ENCODE assay signal across 16 cellular contexts in genomic region chr11:824292-824880, GRCh38. TPM values are rescaled to one million over a fixed set of nuclear protein-coding genes. Genes with fewer than 3 reads are reported as not detected.
DNase-seq lines count a peak whose midpoint lies in the region; ATAC-seq and TF ChIP-seq lines count a peak whose summit lies in the region.
"Had no signal": no experiment of that assay in that cellular context is flagged by ENCODE, and none has a peak within 500 bp of the region (broad histone marks: within the 10 kb centered on the region; RNA-seq: fewer than 3 reads in every experiment).

No MANE protein-coding gene starts in this region.

- no peak for TF ChIP-seq EP300 in transverse colon (IDR thresholded peaks at IDR 0.05; ENCODE audit: low read depth)

- H3K36me3 Mint-ChIP-seq in glutamatergic neuron (ENCODE audit: unreplicated experiment) (no peaks in the 10 kb centered on the region), Caco-2 (ENCODE audit: insufficient read depth, unreplicated experiment) (peaks cover 41% of the 10 kb centered on the region)

- H3K27ac Mint-ChIP-seq in glutamatergic neuron (ENCODE audit: unreplicated experiment) (no peak overlapping the region), Caco-2 (ENCODE audit: unreplicated experiment) (no peak overlapping the region)
- H3K27ac Mint-ChIP-seq: activated CD8-positive, alpha-beta T cell treated with anti-CD3 and anti-CD28 coated beads for 36 hours; stimulated activated naive CD8-positive, alpha-beta T cell treated with anti-CD3 and anti-CD28 coated beads, Interleukin-15, Interleukin-2, amounts not matched to agents 100 ng/mL and 50 ng/mL, for 24 hours had no signal

- ATAC-seq in HG02884 (IDR thresholded peaks at IDR 0.05; ENCODE audit: unreplicated experiment) = no peak
- ATAC-seq: activated CD8-positive, alpha-beta T cell treated with anti-CD3 and anti-CD28 coated beads for 36 hours; left ventricle myocardium superior had no signal

- 58% methylated on average over 51 of the region's 59 CpGs; no CpG with 5 or more reads in 1 of the 2 donors for WGBS in transverse colon (ENCODE audit: low coverage in 1 of 2), 2 donors

- DNase-seq in NCI-H82 (lab: John Stamatoyannopoulos, UW) (peak; percentile 76), NCI-H82 treated with DMSO at 0.1 percent for 48 hours (lab: John Stamatoyannopoulos, UW; ENCODE audit: unreplicated experiment) (no peak), NCI-H748 (lab: John Stamatoyannopoulos, UW; ENCODE audit: unreplicated experiment) (peak; percentile 88), glutamatergic neuron (peak; percentile 14), transverse colon (peak; percentile 62), RPMI8226 (no peak), Caco-2 (no peak)
- DNase-seq: activated CD8-positive, alpha-beta T cell treated with anti-CD3 and anti-CD28 coated beads for 36 hours; cortex of kidney; left ventricle myocardium superior; NCI-H446 treated with DMSO at 0.1 percent for 48 hours had no signal

- no peak overlapping the region for H3K4me3 ChIP-seq in transverse colon
- no peak overlapping the region for H3K4me3 ChIP-seq in Caco-2 (ENCODE audit: low read depth, low read length)
- H3K4me3 ChIP-seq: esophagus muscularis mucosa, SJSA1 had no signal

- POLR2A ChIA-PET in Caco-2 (lab: Charles Lee) = no interaction called here

- BruUV-seq in Caco-2 (replicated peaks; lab: Mats Ljungman, UMichigan) = no TSS peak

- intact Hi-C loops in transverse colon (cut with DNase I; ENCODE audit: low total_unique reads) = no loop called here
- intact Hi-C loops in Caco-2 (cut with micrococcal nuclease; ENCODE audit: unreplicated experiment) = no loop called here

- H3K36me3 ChIP-seq in transverse colon (peaks cover 0 to 14% (median 0%) of the 10 kb centered on the region in 4 donors), Caco-2 (ENCODE audit: control insufficient read depth, insufficient read depth, low read length) (peaks cover 2% of the 10 kb centered on the region)
- H3K36me3 ChIP-seq: SJSA1 had no signal

- TF ChIP-seq CTCF in glutamatergic neuron (IDR thresholded peaks at IDR 0.05; ENCODE audit: partially characterized antibody, unreplicated experiment) (no peak), transverse colon (IDR thresholded peaks at IDR 0.05) (no peak), Caco-2 (IDR thresholded peaks at IDR 0.05; ENCODE audit: insufficient read depth in 1 of 2, low read depth in 1 of 2, low read length in 1 of 2, severe bottlenecking in 1 of 2, unreplicated experiment in 1 of 2) (no peak)

- H3K9me3 ChIP-seq in transverse colon (no peaks in the 10 kb centered on the region), Caco-2 (no peaks in the 10 kb centered on the region)
- H3K9me3 ChIP-seq: esophagus muscularis mucosa, SJSA1 had no signal

- CTCF ChIA-PET in Caco-2 (lab: Charles Lee) = interaction anchor here (0.6 kb wide), 1 partner anchor 12 kb away, joined by 4 read pairs; no protein-coding TSS in a partner anchor

- H3K27me3 ChIP-seq in transverse colon = peaks cover 43% of the 10 kb centered on the region
- no peaks in the 10 kb centered on the region for H3K27me3 ChIP-seq in Caco-2 (replicated peaks; ENCODE audit: control insufficient read depth, insufficient read depth, low read length)

- H3K27me3 Mint-ChIP-seq in glutamatergic neuron (ENCODE audit: unreplicated experiment) (peaks cover 13% of the 10 kb centered on the region), Caco-2 (ENCODE audit: insufficient read depth, unreplicated experiment) (no peaks in the 10 kb centered on the region)

- peak overlapping the region; percentile 91 to 95 (median 94) for H3K27ac ChIP-seq in transverse colon
- H3K27ac ChIP-seq: esophagus muscularis mucosa, SJSA1 had no signal

- H3K9me3 Mint-ChIP-seq in glutamatergic neuron (ENCODE audit: unreplicated experiment) (peaks cover 5% of the 10 kb centered on the region), Caco-2 (ENCODE audit: unreplicated experiment) (no peaks in the 10 kb centered on the region)
- H3K9me3 Mint-ChIP-seq: activated CD8-positive, alpha-beta T cell treated with anti-CD3 and anti-CD28 coated beads for 36 hours; neural crest cell; stimulated activated naive CD8-positive, alpha-beta T cell treated with anti-CD3 and anti-CD28 coated beads, Interleukin-15, Interleukin-2, amounts not matched to agents 100 ng/mL and 50 ng/mL, for 24 hours had no signal

- no peak for TF ChIP-seq POLR2A in transverse colon (IDR thresholded peaks at IDR 0.05)

- H3K4me1 ChIP-seq in transverse colon (peaks cover 25 to 82% (median 74%) of the 10 kb centered on the region in 4 donors), Caco-2 (peaks cover 44% of the 10 kb centered on the region)

- H3K4me3 Mint-ChIP-seq in glutamatergic neuron (ENCODE audit: unreplicated experiment) (no peak overlapping the region), Caco-2 (ENCODE audit: unreplicated experiment) (no peak overlapping the region)
- H3K4me3 Mint-ChIP-seq: activated CD8-positive, alpha-beta T cell treated with anti-CD3 and anti-CD28 coated beads for 36 hours; neural crest cell; stimulated activated naive CD8-positive, alpha-beta T cell treated with anti-CD3 and anti-CD28 coated beads, Interleukin-15, Interleukin-2, amounts not matched to agents 100 ng/mL and 50 ng/mL, for 24 hours had no signal

- in situ Hi-C loops in transverse colon (cut with MboI; ENCODE audit: low pct_ligation_motif_present in 1 of 4, low pct_unique_long_range_greater_than_20kb in 1 of 4, low sequenced_read_pairs in 3 of 4) = no loop called here

- H3K4me1 Mint-ChIP-seq in glutamatergic neuron (ENCODE audit: low read depth, unreplicated experiment) (peaks cover 8% of the 10 kb centered on the region), Caco-2 (ENCODE audit: low read depth, unreplicated experiment) (peaks cover 13% of the 10 kb centered on the region)

RNA-seq across cellular contexts. Expression of gene CRACR2B, which starts 3.3 kb away (rescaled TPM):
- 19.7 TPM for total RNA-seq in glutamatergic neuron (ENCODE audit: unreplicated experiment)
- total RNA-seq in transverse colon = 100 to 1,000 TPM in 3 of 4 donors, 10 to 100 TPM in 1; 82.7 to 373 (median 210) TPM
- total RNA-seq in Caco-2 (2022) = 15.4 and 16.3 TPM in 2 replicates
- total RNA-seq: SJSA1 had no signal

RNA-seq across cellular contexts. Expression of gene PNPLA2, which starts 5.7 kb away (rescaled TPM):
- total RNA-seq in glutamatergic neuron (ENCODE audit: unreplicated experiment) = 32.3 TPM
- total RNA-seq in transverse colon = 100 to 1,000 TPM in 3 of 4 donors, 10 to 100 TPM in 1; 61.7 to 821 (median 134) TPM
- 84.7 and 93.6 TPM in 2 replicates for total RNA-seq in Caco-2 (2022)

RNA-seq across cellular contexts. Expression of gene CD151, which starts 8.4 kb away (rescaled TPM):
- total RNA-seq in glutamatergic neuron (ENCODE audit: unreplicated experiment) (346 TPM), transverse colon (100 to 1,000 TPM; 252 to 650 (median 429) TPM), Caco-2 (2022) (268 and 302 TPM in 2 replicates)

RNA-seq across cellular contexts. Expression of gene RPLP2, which starts 14.6 kb away (rescaled TPM):
- total RNA-seq in glutamatergic neuron (ENCODE audit: unreplicated experiment) (997 TPM), transverse colon (100 to 1,000 TPM; 273 to 670 (median 466) TPM), Caco-2 (2022) (2,622 and 2,843 TPM in 2 replicates)

RNA-seq across cellular contexts. Expression of gene POLR2L, which starts 17.9 kb away (rescaled TPM):
- total RNA-seq in glutamatergic neuron (ENCODE audit: unreplicated experiment) (106 TPM), transverse colon (10 to 100 TPM in 3 of 4 donors, 1 to 10 TPM in 1; 9.7 to 66.6 (median 32.7) TPM), Caco-2 (2022) (139 and 141 TPM in 2 replicates)

Comparison
In these comparisons a context has a peak if more than half of its experiments do, and no peak if none do; other contexts are left out.
1. DNase-seq: peak in NCI-H82 (single experiment), NCI-H748 (single experiment), glutamatergic neuron (single experiment) and transverse colon (single experiment); none in NCI-H82 treated with DMSO at 0.1 percent for 48 hours (single experiment), RPMI8226 (single experiment) and Caco-2 (0 of 2).